ENCODE assay signal across 11 cellular contexts in genomic region chr16:81866820-81867440, GRCh38.
DNase-seq lines count a peak whose midpoint lies in the region; ATAC-seq and TF ChIP-seq lines count a peak whose summit lies in the region.
"Had no signal": no experiment of that assay in that cellular context is flagged by ENCODE, and none has a peak within 500 bp of the region (broad histone marks: within the 10 kb centered on the region; RNA-seq: fewer than 3 reads in every experiment).

No MANE protein-coding gene starts in this region.

- no peaks in the 10 kb centered on the region for H3K27me3 ChIP-seq in Karpas-422 (ENCODE audit: low read length)
- no peaks in the 10 kb centered on the region for H3K27me3 ChIP-seq in uterus

- no peak for TF ChIP-seq POLR2A in uterus (IDR thresholded peaks at IDR 0.05)

- peaks cover 12 to 17% of the 10 kb centered on the region in 2 donors for H3K36me3 Mint-ChIP-seq in naive B cell

- H3K4me1 Mint-ChIP-seq in naive B cell = peaks cover 61 to 72% (median 71%) of the 10 kb centered on the region in 3 donors

- intact Hi-C loops in uterus (cut with DNase I; ENCODE audit: low total_unique reads) = no loop called here

- H3K27me3 Mint-ChIP-seq in naive B cell = no peaks in the 10 kb centered on the region

- peak overlapping the region; percentile 28 to 85 (median 54) for H3K4me3 Mint-ChIP-seq in naive B cell

- peak; percentile 57 for ATAC-seq in esophagus mucosa
- peak; percentile 11 to 19 for ATAC-seq in naive B cell (ENCODE audit: low read depth in 2 of 2)
- no peak for ATAC-seq in HG03175 (IDR thresholded peaks at IDR 0.05; ENCODE audit: unreplicated experiment)
- no peak for ATAC-seq in GM19463 (IDR thresholded peaks at IDR 0.05; ENCODE audit: unreplicated experiment)
- no peak for ATAC-seq in GM19467 (IDR thresholded peaks at IDR 0.05; ENCODE audit: unreplicated experiment)

- H3K9me2 ChIP-seq in Karpas-422 (replicated peaks; ENCODE audit: insufficient read depth, low read length) = no peaks in the 10 kb centered on the region

- H3K9ac ChIP-seq in Karpas-422 (ENCODE audit: low read length) = peak overlapping the region; percentile 29; the same call in 1 of the 2 replicates

- no peaks in the 10 kb centered on the region for H4K20me1 ChIP-seq in Karpas-422 (ENCODE audit: insufficient read depth, low read depth, low read length)

- peak overlapping the region; percentile 99 for H3K27ac ChIP-seq in Karpas-422 (ENCODE audit: low read length)
- peak overlapping the region; percentile 59 to 61 for H3K27ac ChIP-seq in uterus
- H3K27ac ChIP-seq: hepatocyte had no signal

- H3K9me3 Mint-ChIP-seq in naive B cell = no peaks in the 10 kb centered on the region

- H3K79me2 ChIP-seq in Karpas-422 (ENCODE audit: low read length) = peaks cover 62% of the 10 kb centered on the region
- H3K79me2 ChIP-seq: hepatocyte had no signal

- H3K36me3 ChIP-seq in Karpas-422 (ENCODE audit: insufficient read depth, low read length) = peaks cover 52% of the 10 kb centered on the region
- H3K36me3 ChIP-seq in uterus = no peaks in the 10 kb centered on the region

- DNase-seq in Karpas-422 (no peak), naive B cell (no peak), uterus (peak in 1 of 2 donors; percentile 65), NCI-H2107 (lab: John Stamatoyannopoulos, UW) (no peak)
- DNase-seq: NCI-H748 treated with DMSO at 0.1 percent for 48 hours, T-helper 2 cell had no signal

- H3K9me3 ChIP-seq in Karpas-422 (ENCODE audit: low read length) (no peaks in the 10 kb centered on the region), uterus (no peaks in the 10 kb centered on the region)

- H3K4me3 ChIP-seq in Karpas-422 (ENCODE audit: low read length) (no peak overlapping the region), uterus (no peak overlapping the region)
- H3K4me3 ChIP-seq: hepatocyte had no signal

- H3K27ac Mint-ChIP-seq in naive B cell = peak overlapping the region; percentile 84 to 97 (median 90)

- H3K4me1 ChIP-seq in Karpas-422 (ENCODE audit: low read length) (peaks cover 98% of the 10 kb centered on the region), uterus (no peaks in the 10 kb centered on the region)

- TF ChIP-seq CTCF in uterus (IDR thresholded peaks at IDR 0.05) = no peak

- H2AFZ ChIP-seq in Karpas-422 (ENCODE audit: low read length) = no peak overlapping the region
- H2AFZ ChIP-seq: hepatocyte had no signal

- H3K4me2 ChIP-seq in Karpas-422 (ENCODE audit: low read depth, low read length, poor library complexity, severe bottlenecking) = no peak overlapping the region
- H3K4me2 ChIP-seq: hepatocyte had no signal

Comparison
In these comparisons a context has a peak if more than half of its experiments do, and no peak if none do; other contexts are left out.
1. ATAC-seq: peak in esophagus mucosa (single experiment) and naive B cell (2 of 2); none in HG03175 (single experiment), GM19463 (single experiment) and GM19467 (single experiment).